ENCODE assay signal across 8 cellular contexts in the genomic region with DNA sequence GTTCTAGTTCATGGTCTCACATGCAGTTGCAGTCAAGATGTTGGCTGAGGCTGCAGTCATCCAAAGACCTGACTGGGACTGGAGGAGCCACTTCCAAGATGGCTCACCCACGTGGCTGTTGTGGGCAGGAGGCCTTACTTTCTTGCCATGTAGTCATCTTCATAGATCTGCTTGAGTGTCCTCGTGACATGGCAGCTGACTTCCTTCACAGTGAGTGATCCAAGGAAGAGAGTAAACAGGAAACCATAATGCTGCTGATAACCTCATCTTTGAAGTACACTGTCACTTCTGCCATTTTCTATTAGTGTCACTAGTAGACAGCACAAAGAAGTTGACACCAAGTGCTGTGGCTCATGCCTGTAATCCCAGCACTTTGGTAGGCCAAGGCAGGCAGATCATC.
DNase-seq lines count a peak whose midpoint lies in the region; ATAC-seq and TF ChIP-seq lines count a peak whose summit lies in the region.

No MANE protein-coding gene starts in this region.

- no peak for TF ChIP-seq CTCF in GM10248 (IDR thresholded peaks at IDR 0.05; ENCODE audit: control extremely low read depth, extremely low read depth, low read depth, missing control alignments)

- ATAC-seq in GM18520 (IDR thresholded peaks at IDR 0.05; ENCODE audit: unreplicated experiment) (peak; percentile 31), HG03159 (IDR thresholded peaks at IDR 0.05; ENCODE audit: unreplicated experiment) (peak; percentile 71)

- CTCF ChIA-PET in GM10248 (lab: Yijun Ruan, JAX), result interaction anchor here (0.6 to 1.6 kb wide), 5 partner anchors 12 to 63 kb away, joined by 3 to 4 read pairs (median 3); no protein-coding TSS in a partner anchor

- POLR2A ChIA-PET in GM10248 (lab: Yijun Ruan, JAX), result no interaction called here

- peak; percentile 33 for DNase-seq in activated CD4-positive, alpha-beta T cell treated with anti-CD3 and anti-CD28 coated beads, Interleukin-2, amount 50 U/mL, for 1 hour
- peak; percentile 7 for DNase-seq in stimulated activated CD4-positive, alpha-beta T cell treated with anti-CD3 and anti-CD28 coated beads, Interleukin-12 subunit alpha, Interleukin-12 subunit beta, amount 100 ng/mL, for 4 hours
- DNase-seq in retina, result no peak
- no peak for DNase-seq in D341Med (ENCODE audit: low spot score)
- no peak for DNase-seq in GM10248 (ENCODE audit: extremely low spot score)
- DNase-seq in HPDE6-E6E7 (ENCODE audit: extremely low spot score), result no peak

Comparison
In these comparisons a context has a peak if more than half of its experiments do, and no peak if none do; other contexts are left out.
1. DNase-seq: peak in activated CD4-positive, alpha-beta T cell treated with anti-CD3 and anti-CD28 coated beads, Interleukin-2, amount 50 U/mL, for 1 hour (single experiment) and stimulated activated CD4-positive, alpha-beta T cell treated with anti-CD3 and anti-CD28 coated beads, Interleukin-12 subunit alpha, Interleukin-12 subunit beta, amount 100 ng/mL, for 4 hours (single experiment); none in retina (single experiment), D341Med (single experiment), GM10248 (single experiment) and HPDE6-E6E7 (single experiment).